9 cellular contexts compared by ENCODE assay signal in genomic region chr9:94860678-94861588, GRCh38.
DNase-seq lines count a peak whose midpoint lies in the region; ATAC-seq and TF ChIP-seq lines count a peak whose summit lies in the region.
"Had no signal": no experiment of that assay in that cellular context is flagged by ENCODE, and none has a peak within 500 bp of the region (broad histone marks: within the 10 kb centered on the region; RNA-seq: fewer than 3 reads in every experiment).

No MANE protein-coding gene starts in this region.

- TF ChIP-seq CTCF in CD14-positive monocyte (IDR thresholded peaks at IDR 0.05) (no peak), ascending aorta (IDR thresholded peaks at IDR 0.05) (no peak), lower leg skin (IDR thresholded peaks at IDR 0.05) (no peak)

- H3K27ac ChIP-seq in ascending aorta: peak overlapping the region in 1 of 2 donors; percentile 83
- H3K27ac ChIP-seq in skeletal muscle tissue (ENCODE audit: low read depth, low read length): peak overlapping the region; percentile 59

- intact Hi-C loops in CD14-positive monocyte (cut with micrococcal nuclease): no loop called here
- intact Hi-C loops in ascending aorta (cut with DNase I): loop anchor here (10.0 kb wide), 1 partner anchor 186 kb away; no protein-coding TSS in a partner anchor
- intact Hi-C loops in lower leg skin (cut with DNase I; ENCODE audit: low total_unique reads): loop anchor here (10.0 kb wide), 1 partner anchor 56 kb away; no protein-coding TSS in a partner anchor

- no peak overlapping the region for H3K4me3 ChIP-seq in ascending aorta
- no peak overlapping the region for H3K4me3 ChIP-seq in skeletal muscle tissue (ENCODE audit: low read length in 3 of 3)
- H3K4me3 ChIP-seq in lower leg skin (ENCODE audit: low read depth, poor library complexity, severe bottlenecking): no peak overlapping the region

- peak overlapping the region; percentile 58 to 65 for H3K4me3 Mint-ChIP-seq in CD14-positive monocyte

- H3K27me3 ChIP-seq in ascending aorta (no peaks in the 10 kb centered on the region), skeletal muscle tissue (ENCODE audit: control insufficient read depth in 3 of 3, insufficient read depth in 3 of 3, low read length in 3 of 3) (no peaks in the 10 kb centered on the region)

- H3K36me3 ChIP-seq in ascending aorta (no peaks in the 10 kb centered on the region), skeletal muscle tissue (ENCODE audit: control insufficient read depth in 3 of 3, insufficient read depth in 3 of 3, low read length in 3 of 3) (no peaks in the 10 kb centered on the region)

- peaks cover 0 to 2% (median 0%) of the 10 kb centered on the region in 7 donors for H3K9me3 Mint-ChIP-seq in CD14-positive monocyte

- H3K27me3 Mint-ChIP-seq in CD14-positive monocyte (ENCODE audit: low read depth in 3 of 3): peaks cover 0 to 5% (median 5%) of the 10 kb centered on the region in 3 donors

- H3K9me3 ChIP-seq in ascending aorta: no peaks in the 10 kb centered on the region
- H3K9me3 ChIP-seq in skeletal muscle tissue (ENCODE audit: control insufficient read depth in 3 of 3, low read length in 3 of 3): no peaks in the 10 kb centered on the region

- 75 to 78% methylated on average over 10 of the region's 10 CpGs for WGBS in lower leg skin, 2 donors

- DNase-seq in CD14-positive monocyte (ENCODE audit: low spot score): peak; percentile 62
- peak; percentile 62 for DNase-seq in T follicular helper cell (ENCODE audit: low read depth)
- peak; percentile 27 to 73 for DNase-seq in ascending aorta (ENCODE audit: low spot score in 2 of 2)
- no peak for DNase-seq in RKO (ENCODE audit: low spot score)
- no peak for DNase-seq in lower leg skin (ENCODE audit: low spot score in 2 of 2)

- peaks cover 9 to 19% of the 10 kb centered on the region in 2 donors for H3K36me3 Mint-ChIP-seq in CD14-positive monocyte

- no peak overlapping the region for H3K9ac ChIP-seq in skeletal muscle tissue (ENCODE audit: low read depth in 1 of 3, low read length in 3 of 3)

- peak overlapping the region; percentile 38 to 92 (median 83) for H3K27ac Mint-ChIP-seq in CD14-positive monocyte

- H3K4me1 ChIP-seq in ascending aorta: peaks cover 3 to 23% of the 10 kb centered on the region in 2 donors
- H3K4me1 ChIP-seq in skeletal muscle tissue (ENCODE audit: control insufficient read depth in 3 of 3, insufficient read depth in 3 of 3, low read length in 3 of 3): peaks cover 18 to 28% (median 25%) of the 10 kb centered on the region in 3 donors

- no peak for TF ChIP-seq POLR2A in lower leg skin (IDR thresholded peaks at IDR 0.05)

- ATAC-seq in GM19372 (IDR thresholded peaks at IDR 0.05; ENCODE audit: low read depth, unreplicated experiment) (peak; percentile 90), HG03460 (IDR thresholded peaks at IDR 0.05; ENCODE audit: unreplicated experiment) (peak; percentile 95)
- ATAC-seq: HCT116 had no signal

- peaks cover 38% of the 10 kb centered on the region for H3K4me1 Mint-ChIP-seq in CD14-positive monocyte

Comparison
In these comparisons a context has a peak if more than half of its experiments do, and no peak if none do; other contexts are left out.
1. DNase-seq: peak in CD14-positive monocyte (single experiment), T follicular helper cell (single experiment) and ascending aorta (2 of 2); none in RKO (single experiment) and lower leg skin (0 of 2).
2. intact Hi-C loops: an anchor here in ascending aorta (10.0 kb wide) and lower leg skin (10.0 kb wide); none called in CD14-positive monocyte.